In genomic region chr3:49132437-49133225, GRCh38 we compare ENCODE assay signal across 9 cellular contexts. TPM values are rescaled to one million over a fixed set of nuclear protein-coding genes. Genes with fewer than 3 reads are reported as not detected.
A peak's percentile ranks its signal among the peaks of the same experiment; 100 is the strongest.
DNase-seq lines count a peak whose midpoint lies in the region; ATAC-seq and TF ChIP-seq lines count a peak whose summit lies in the region.
"Had no signal": no experiment of that assay in that cellular context is flagged by ENCODE, and none has a peak within 500 bp of the region (broad histone marks: within the 10 kb centered on the region; RNA-seq: fewer than 3 reads in every experiment).

TSS of gene LAMB2 (minus strand) at chr3:49133050. CDS start at chr3:49132867, 183 bp downstream.

- no peaks in the 10 kb centered on the region for H3K36me3 Mint-ChIP-seq in CD8-positive, alpha-beta memory T cell

- H3K9me3 Mint-ChIP-seq in CD8-positive, alpha-beta memory T cell, result no peaks in the 10 kb centered on the region

- POLR2A ChIA-PET in CD8-positive, alpha-beta memory T cell (lab: Charles Lee), result no interaction called here

- H3K27ac ChIP-seq in CD8-positive, alpha-beta memory T cell (ENCODE audit: low read depth, low read length), result peak within 1 kb of the TSS; percentile 59
- peak within 1 kb of the TSS; percentile 91 to 95 for H3K27ac ChIP-seq in breast epithelium
- H3K27ac ChIP-seq in rectal smooth muscle tissue (ENCODE audit: low read depth, low read length), result peak within 1 kb of the TSS; percentile 91
- H3K27ac ChIP-seq: KMS-11 had no signal

- H3K36me3 ChIP-seq in CD8-positive, alpha-beta memory T cell (ENCODE audit: insufficient read depth, low read length), result no peaks in the 10 kb centered on the region
- H3K36me3 ChIP-seq in breast epithelium, result no peaks in the 10 kb centered on the region
- peaks cover 8% of the 10 kb centered on the region for H3K36me3 ChIP-seq in iPS-15b (ENCODE audit: control insufficient read depth, insufficient read depth, low read length)
- H3K36me3 ChIP-seq in rectal smooth muscle tissue (ENCODE audit: control insufficient read depth, insufficient read depth, low read length), result peaks cover 2% of the 10 kb centered on the region

- H3K4me1 Mint-ChIP-seq in CD8-positive, alpha-beta memory T cell, result no peaks in the 10 kb centered on the region

- no peaks in the 10 kb centered on the region for H3K27me3 ChIP-seq in CD8-positive, alpha-beta memory T cell (ENCODE audit: insufficient read depth, low read length, poor library complexity, severe bottlenecking)
- H3K27me3 ChIP-seq in breast epithelium, result no peaks in the 10 kb centered on the region
- no peaks in the 10 kb centered on the region for H3K27me3 ChIP-seq in iPS-15b (ENCODE audit: control insufficient read depth, insufficient read depth, low read length)
- H3K27me3 ChIP-seq in rectal smooth muscle tissue (ENCODE audit: control insufficient read depth, insufficient read depth, low read length), result no peaks in the 10 kb centered on the region

- intact Hi-C loops in breast epithelium (cut with DNase I; ENCODE audit: low total_unique reads), result no loop called here

- no peaks in the 10 kb centered on the region for H3K9me3 ChIP-seq in CD8-positive, alpha-beta memory T cell (ENCODE audit: low read length)
- H3K9me3 ChIP-seq in breast epithelium, result no peaks in the 10 kb centered on the region
- H3K9me3 ChIP-seq in iPS-15b (ENCODE audit: control insufficient read depth, insufficient read depth, low read length), result no peaks in the 10 kb centered on the region

- peak within 1 kb of the TSS in 1 of 7 donors; percentile 17 for H3K4me3 Mint-ChIP-seq in CD8-positive, alpha-beta memory T cell

- no peaks in the 10 kb centered on the region for H3K4me1 ChIP-seq in CD8-positive, alpha-beta memory T cell (ENCODE audit: insufficient read depth, low read length)
- H3K4me1 ChIP-seq in breast epithelium (peaks cover 5 to 10% of the 10 kb centered on the region in 2 donors), iPS-15b (ENCODE audit: control insufficient read depth, insufficient read depth, low read length) (peaks cover 3% of the 10 kb centered on the region), rectal smooth muscle tissue (ENCODE audit: control insufficient read depth, insufficient read depth, low read length) (peaks cover 12% of the 10 kb centered on the region)

- no peak for TF ChIP-seq POLR2A in breast epithelium (IDR thresholded peaks at IDR 0.05)

- H3K27ac Mint-ChIP-seq in CD8-positive, alpha-beta memory T cell, result peak within 1 kb of the TSS in 1 of 8 donors; percentile 79

- no peak for TF ChIP-seq CTCF in breast epithelium (IDR thresholded peaks at IDR 0.05)

- no peak for DNase-seq in CD8-positive, alpha-beta memory T cell
- DNase-seq in NCI-H146 treated with DMSO at 0.1 percent for 48 hours (lab: John Stamatoyannopoulos, UW; ENCODE audit: unreplicated experiment) (peak; percentile 9), breast epithelium (ENCODE audit: low spot score in 2 of 2) (peak; percentile 72), NCI-H187 (lab: John Stamatoyannopoulos, UW) (no peak), GM19238 (ENCODE audit: insufficient read length, low spot score) (no peak)

- peaks cover 17 to 47% of the 10 kb centered on the region in 2 donors for H3K27me3 Mint-ChIP-seq in CD8-positive, alpha-beta memory T cell

- H3K4me3 ChIP-seq in CD8-positive, alpha-beta memory T cell (ENCODE audit: low read length), result no peak within 1 kb of the TSS
- H3K4me3 ChIP-seq in breast epithelium, result peak within 1 kb of the TSS; percentile 67 to 89 (median 73)
- H3K4me3 ChIP-seq in iPS-15b (ENCODE audit: low read depth, low read length), result peak within 1 kb of the TSS; percentile 91
- peak within 1 kb of the TSS; percentile 88 for H3K4me3 ChIP-seq in rectal smooth muscle tissue (ENCODE audit: low read length)

- peak within 1 kb of the TSS; percentile 93 for H3K9ac ChIP-seq in iPS-15b (ENCODE audit: low read depth, low read length)
- peak within 1 kb of the TSS; percentile 41 for H3K9ac ChIP-seq in rectal smooth muscle tissue (ENCODE audit: low read length)
- H3K9ac ChIP-seq: KMS-11 had no signal

- no peak for ATAC-seq in GM21360 (IDR thresholded peaks at IDR 0.05; ENCODE audit: unreplicated experiment)

- CTCF ChIA-PET in CD8-positive, alpha-beta memory T cell (lab: Charles Lee), result interaction anchor here (1.4 kb wide), 1 partner anchor 39 kb away, joined by 3 read pairs; the partner anchor contains the start of gene QRICH1

RNA-seq across cellular contexts. Expression of gene LAMB2, which starts in this region (rescaled TPM):
- under 1 TPM; 0.58 to 0.77 TPM for total RNA-seq in CD8-positive, alpha-beta memory T cell
- polyA plus RNA-seq in CD8-positive, alpha-beta memory T cell, result not detected
- 100 to 1,000 TPM; 411 to 700 (median 540) TPM for total RNA-seq in breast epithelium

Comparison
In these comparisons a context has a peak if more than half of its experiments do, and no peak if none do; other contexts are left out.
1. RNA of gene LAMB2 (total RNA-seq): 411 to 700 TPM in breast epithelium; 0.58 to 0.77 TPM in CD8-positive, alpha-beta memory T cell; every median in the first group is over 100 times any median in the second.
2. DNase-seq: peak in NCI-H146 treated with DMSO at 0.1 percent for 48 hours (single experiment) and breast epithelium (2 of 2); none in CD8-positive, alpha-beta memory T cell (0 of 5), NCI-H187 (0 of 2) and GM19238 (single experiment).
3. Peak in every context shown above with its lines, with median percentiles within 50 percentile points of each other: H3K27ac ChIP-seq.